1 cellular context compared by ENCODE assay signal in genomic region chr10:125768217-125768616, GRCh38.
TF ChIP-seq lines count a peak whose summit lies in the region.

No MANE protein-coding gene starts in this region.

TF ChIP-seq in HepG2, 621 proteins besides CTCF, POLR2A, EP300 and RAD21:
- TF ChIP-seq ZNF12 (CRISPR knock-in tag; IDR thresholded peaks at IDR 0.05) (no peak), ATRX (CRISPR knock-in tag; IDR thresholded peaks at IDR 0.05; ENCODE audit: borderline replicate concordance) (no peak), LCORL (IDR thresholded peaks at IDR 0.05) (peak; percentile 90), LCORL (CRISPR knock-in tag; IDR thresholded peaks at IDR 0.05) (no peak), ZNF224 (CRISPR knock-in tag; IDR thresholded peaks at IDR 0.05) (no peak), FOXK2 (IDR thresholded peaks at IDR 0.05) (no peak)
